ENCODE assay signal across 9 cellular contexts in genomic region chr7:129502708-129503685, GRCh38. TPM values are rescaled to one million over a fixed set of nuclear protein-coding genes. Genes with fewer than 3 reads are reported as not detected.
DNase-seq lines count a peak whose midpoint lies in the region; ATAC-seq, FAIRE-seq and TF ChIP-seq lines count a peak whose summit lies in the region.
"Had no signal": no experiment of that assay in that cellular context is flagged by ENCODE, and none has a peak within 500 bp of the region (broad histone marks: within the 10 kb centered on the region; RNA-seq: fewer than 3 reads in every experiment).

No MANE protein-coding gene starts in this region.

- H3K4me1 ChIP-seq in fibroblast of lung (ENCODE audit: control insufficient read depth, extremely low read depth, insufficient read depth, low read length), result peaks cover 2% of the 10 kb centered on the region
- H3K4me1 ChIP-seq in ovary (ENCODE audit: insufficient read depth), result peaks cover 1% of the 10 kb centered on the region

- intact Hi-C loops in ovary (cut with DNase I), result loop anchor here in 1 of 4 donors (5.0 kb wide), 1 partner anchor 556 kb away; no protein-coding TSS in a partner anchor

- peak overlapping the region; percentile 17 to 61 (median 54) for H3K4me3 ChIP-seq in fibroblast of lung (replicated peaks in 1 of 4; ENCODE audit: control extremely low read depth in 1 of 4, insufficient read depth in 1 of 4, low read depth in 3 of 4, low read length in 4 of 4)
- peak overlapping the region; percentile 35 for H3K4me3 ChIP-seq in ovary

- H3K36me3 Mint-ChIP-seq in activated CD8-positive, alpha-beta T cell treated with anti-CD3 and anti-CD28 coated beads, Interleukin-2, amount 10 ng/mL, durations not matched to agents 7 days and 5 days (ENCODE audit: low read depth), result no peaks in the 10 kb centered on the region

- POLR2A ChIA-PET in activated CD8-positive, alpha-beta T cell treated with anti-CD3 and anti-CD28 coated beads, Interleukin-2, amount 10 ng/mL, durations not matched to agents 7 days and 5 days (lab: Charles Lee), result no interaction called here

- peak overlapping the region; percentile 53 for H3K9ac ChIP-seq in fibroblast of lung (ENCODE audit: insufficient read depth, low read length)

- no peak overlapping the region for H3K27ac ChIP-seq in fibroblast of lung (ENCODE audit: insufficient read depth, low read length)
- no peak overlapping the region for H3K27ac ChIP-seq in ovary

- H3K79me2 ChIP-seq in fibroblast of lung (ENCODE audit: control insufficient read depth, insufficient read depth, low read length), result no peaks in the 10 kb centered on the region

- TF ChIP-seq EP300 in ovary (IDR thresholded peaks at IDR 0.05), result no peak

- H4K20me1 ChIP-seq in fibroblast of lung (ENCODE audit: control insufficient read depth, extremely low read depth, insufficient read depth, low read length), result no peaks in the 10 kb centered on the region

- DNase-seq in DMS 273 (lab: John Stamatoyannopoulos, UW; ENCODE audit: unreplicated experiment) (peak; percentile 72), DMS 273 treated with DMSO at 0.1 percent for 48 hours (lab: John Stamatoyannopoulos, UW) (no peak), fibroblast of lung (ENCODE audit: low read depth in 2 of 2) (no peak), ovary (no peak), GF-D8 (lab: John Stamatoyannopoulos, UW) (no peak), urothelium cell line (ENCODE audit: low spot score) (no peak)
- DNase-seq in activated CD8-positive, alpha-beta T cell treated with anti-CD3 and anti-CD28 coated beads, Interleukin-2, amount 10 ng/mL, durations not matched to agents 7 days and 5 days, result no peak

- H3K4me3 Mint-ChIP-seq in activated CD8-positive, alpha-beta T cell treated with anti-CD3 and anti-CD28 coated beads, Interleukin-2, amount 10 ng/mL, durations not matched to agents 7 days and 5 days, result peak overlapping the region; percentile 65

- peak overlapping the region; percentile 60 for H2AFZ ChIP-seq in fibroblast of lung (ENCODE audit: low read length)

- FAIRE-seq in urothelium cell line (lab: Jason Lieb, UNC), result no peak
- FAIRE-seq: A204.1 had no signal

- no peak overlapping the region for H3K27ac Mint-ChIP-seq in activated CD8-positive, alpha-beta T cell treated with anti-CD3 and anti-CD28 coated beads, Interleukin-2, amount 10 ng/mL, durations not matched to agents 7 days and 5 days

- CTCF ChIA-PET in activated CD8-positive, alpha-beta T cell treated with anti-CD3 and anti-CD28 coated beads, Interleukin-2, amount 10 ng/mL, durations not matched to agents 7 days and 5 days (lab: Charles Lee), result no interaction called here

- H3K4me1 Mint-ChIP-seq in activated CD8-positive, alpha-beta T cell treated with anti-CD3 and anti-CD28 coated beads, Interleukin-2, amount 10 ng/mL, durations not matched to agents 7 days and 5 days (ENCODE audit: low read depth), result peaks cover 24% of the 10 kb centered on the region

- peaks cover 5% of the 10 kb centered on the region for H3K27me3 Mint-ChIP-seq in activated CD8-positive, alpha-beta T cell treated with anti-CD3 and anti-CD28 coated beads, Interleukin-2, amount 10 ng/mL, durations not matched to agents 7 days and 5 days (ENCODE audit: low read depth)

- WGBS in ovary, 3 donors, result 6 to 10% (median 9%) methylated on average over 43 to 58 of the region's 58 CpGs

- ATAC-seq in HG03460 (IDR thresholded peaks at IDR 0.05; ENCODE audit: unreplicated experiment), result peak; percentile 15
- peak; percentile 21 for ATAC-seq in activated CD8-positive, alpha-beta T cell treated with anti-CD3 and anti-CD28 coated beads, Interleukin-2, amount 10 ng/mL, durations not matched to agents 7 days and 5 days

- TF ChIP-seq POLR2A in ovary (IDR thresholded peaks at IDR 0.05), result no peak

- H3K4me2 ChIP-seq in fibroblast of lung (ENCODE audit: extremely low read depth, insufficient read depth, low read length), result peak overlapping the region; percentile 88

- H3K36me3 ChIP-seq in fibroblast of lung (ENCODE audit: control insufficient read depth, insufficient read depth, low read length) (no peaks in the 10 kb centered on the region), ovary (no peaks in the 10 kb centered on the region)

- TF ChIP-seq CTCF in fibroblast of lung (conservative IDR thresholded peaks at IDR 0.05 in 1 of 2, IDR thresholded peaks at IDR 0.05 in 1 of 2; ENCODE audit: low read depth in 1 of 2, low read length in 2 of 2) (peak in 1 of 2 donors; percentile 16), ovary (IDR thresholded peaks at IDR 0.05) (no peak)

- H3K9me3 ChIP-seq in fibroblast of lung (ENCODE audit: control insufficient read depth, insufficient read depth, low read depth, low read length), result no peaks in the 10 kb centered on the region
- H3K9me3 ChIP-seq in ovary, result no peaks in the 10 kb centered on the region

- H3K27me3 ChIP-seq in fibroblast of lung (ENCODE audit: control insufficient read depth, insufficient read depth, low read length), result peaks cover 4% of the 10 kb centered on the region
- no peaks in the 10 kb centered on the region for H3K27me3 ChIP-seq in ovary

- H3K9me3 Mint-ChIP-seq in activated CD8-positive, alpha-beta T cell treated with anti-CD3 and anti-CD28 coated beads, Interleukin-2, amount 10 ng/mL, durations not matched to agents 7 days and 5 days (ENCODE audit: insufficient read depth), result no peaks in the 10 kb centered on the region

RNA-seq across cellular contexts. Expression of gene SMKR1, which starts 0.7 kb away (rescaled TPM):
- total RNA-seq in activated CD8-positive, alpha-beta T cell treated with anti-CD3 and anti-CD28 coated beads, Interleukin-2, amount 10 ng/mL, durations not matched to agents 7 days and 5 days, result 1 to 10 TPM; 1.3 to 1.6 TPM
- total RNA-seq in fibroblast of lung (0.51 and 3.5 TPM in 2 replicates), ovary (1 to 10 TPM in 3 of 7 donors, under 1 TPM in 2, not detected in 2; 0.48 to 3.2 (median 1.2) TPM)
- polyA plus RNA-seq in fibroblast of lung (0.49 and 1.8 TPM in 2 replicates), ovary (under 1 TPM; 0.50 to 0.67 TPM)
- 0.38 and 1.3 TPM in 2 replicates for polyA plus RNA-seq in fibroblast of lung (2012)
- not detected in 2 replicates for polyA minus RNA-seq in fibroblast of lung (ENCODE audit: low replicate concordance)
